Comparison of ENCODE assay signal across 15 cellular contexts in the genomic region with DNA sequence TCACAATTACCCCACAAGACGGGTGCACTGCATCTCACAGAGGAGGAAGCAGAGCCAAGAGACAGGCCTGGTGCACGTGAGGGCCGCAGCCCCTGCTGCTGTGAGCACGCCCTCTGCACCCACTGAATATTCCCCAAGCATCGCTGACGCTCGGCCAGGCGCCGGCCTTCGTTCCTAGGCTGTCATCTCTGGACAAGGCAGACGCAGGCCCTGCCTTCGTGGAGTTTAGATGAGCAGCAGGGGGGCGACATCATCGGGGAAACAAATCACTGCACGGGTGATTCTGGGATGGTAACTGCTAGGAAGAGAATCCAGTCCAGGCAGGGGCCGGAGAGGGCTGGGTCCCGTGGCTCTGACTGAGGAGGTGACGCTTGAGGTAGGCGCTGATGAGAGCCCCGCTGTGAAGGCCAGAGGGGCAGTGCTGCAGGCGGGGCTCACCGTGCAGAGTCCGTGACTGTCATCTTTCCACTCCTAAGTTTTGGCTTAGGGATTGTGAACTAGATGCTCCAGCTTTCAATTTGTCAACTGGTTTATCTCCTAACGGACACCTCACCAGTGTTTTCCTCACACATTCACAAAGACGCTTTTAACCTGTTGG.
"Had no signal": no experiment of that assay in that cellular context is flagged by ENCODE, and none has a peak within 500 bp of the region (broad histone marks: within the 10 kb centered on the region; RNA-seq: fewer than 3 reads in every experiment).

No MANE protein-coding gene starts in this region.

- H3K4me1 ChIP-seq: ascending aorta, colonic mucosa, esophagus muscularis mucosa, pancreas, upper lobe of left lung had no signal

- H3K27me3 ChIP-seq: ascending aorta, colonic mucosa, esophagus muscularis mucosa, pancreas, upper lobe of left lung had no signal

- H3K9me3 ChIP-seq: ascending aorta, colonic mucosa, esophagus muscularis mucosa, pancreas, upper lobe of left lung had no signal

- DNase-seq: activated CD4-positive, alpha-beta T cell treated with anti-CD3 and anti-CD28 coated beads, Interleukin-2, amount 50 U/mL, for 4 hours; activated CD4-positive, CD25-positive, alpha-beta regulatory T cell treated with anti-CD3 and anti-CD28 coated beads, Interleukin-2, amount 50 U/mL, for 72 hours; activated naive CD4-positive, alpha-beta T cell treated with anti-CD3 and anti-CD28 coated beads for 36 hours; activated naive CD8-positive, alpha-beta T cell treated with anti-CD3 and anti-CD28 coated beads, Interleukin-2, amount 50 U/mL, for 24 hours; activated T-cell treated with anti-CD3 and anti-CD28 coated beads for 4 hours; colonic mucosa; immature natural killer cell; left colon; naive B cell; pancreas; stimulated activated CD4-positive, alpha-beta T cell treated with anti-CD3 and anti-CD28 coated beads, Interleukin-4, amount 100 ng/mL, for 1 hour; stimulated activated naive CD4-positive, alpha-beta T cell treated with Interleukin-2 at 50 U/mL for 16 hours had no signal

- H3K27ac ChIP-seq: ascending aorta, colonic mucosa, esophagus muscularis mucosa, pancreas, upper lobe of left lung had no signal

- H3K4me3 ChIP-seq: ascending aorta, colonic mucosa, esophagus muscularis mucosa, pancreas, upper lobe of left lung had no signal

- ATAC-seq: activated naive CD8-positive, alpha-beta T cell treated with anti-CD3 and anti-CD28 coated beads, Interleukin-2, amount 50 U/mL, for 24 hours; left colon; pancreas had no signal
